In the genomic region with DNA sequence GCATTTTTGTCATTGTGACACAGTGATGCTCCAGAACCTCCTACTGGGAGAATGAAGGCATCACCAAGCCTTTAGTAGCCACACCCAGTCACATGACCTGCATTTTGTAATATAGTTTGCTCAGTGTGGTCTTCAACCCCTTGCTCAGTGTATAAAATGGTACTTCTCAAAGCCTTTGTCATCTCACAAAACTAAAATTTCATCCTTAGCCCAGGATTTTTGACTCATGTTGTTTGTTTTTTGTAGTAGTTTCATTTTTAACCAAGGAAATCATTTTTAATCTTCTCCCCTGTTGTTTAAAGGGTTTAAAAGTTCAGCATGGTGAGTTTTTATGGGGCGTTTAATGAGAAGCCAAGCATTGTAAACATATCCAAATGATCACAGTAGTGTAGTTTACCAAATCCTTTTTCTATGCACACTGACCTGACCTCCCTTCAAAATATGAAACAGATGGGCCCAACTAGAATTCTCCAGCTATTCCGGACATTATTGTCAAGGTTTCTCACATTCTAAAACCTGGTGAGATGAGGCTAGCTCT, we compare ENCODE assay signal across 12 cellular contexts. TPM values are rescaled to one million over a fixed set of nuclear protein-coding genes. Genes with fewer than 3 reads are reported as not detected.
DNase-seq lines count a peak whose midpoint lies in the region; ATAC-seq and TF ChIP-seq lines count a peak whose summit lies in the region.
"Had no signal": no experiment of that assay in that cellular context is flagged by ENCODE, and none has a peak within 500 bp of the region (broad histone marks: within the 10 kb centered on the region; RNA-seq: fewer than 3 reads in every experiment).

No MANE protein-coding gene starts in this region.

- H3K9me3 Mint-ChIP-seq in nephron = no peaks in the 10 kb centered on the region

- H3K36me3 Mint-ChIP-seq in nephron (ENCODE audit: low read depth) = peaks cover 19% of the 10 kb centered on the region

- H3K27me3 Mint-ChIP-seq in nephron (ENCODE audit: low read depth) = no peaks in the 10 kb centered on the region

- peaks cover 43% of the 10 kb centered on the region for H3K4me1 Mint-ChIP-seq in nephron

- no peak overlapping the region for H3K4me3 ChIP-seq in dorsolateral prefrontal cortex

- no peak for ATAC-seq in HG02840 (IDR thresholded peaks at IDR 0.05; ENCODE audit: low FRiP score, unreplicated experiment)

- peak overlapping the region in 57 of 59 donors; percentile 0 to 80 (median 64) for H3K27ac ChIP-seq in dorsolateral prefrontal cortex
- H3K27ac ChIP-seq: HL-60 had no signal

- DNase-seq in AG08395 (ENCODE audit: low spot score) (peak; percentile 34), LHCN-M2 (ENCODE audit: low read depth) (peak; percentile 35), dorsolateral prefrontal cortex (no peak), Kasumi-1 (lab: John Stamatoyannopoulos, UW) (no peak), OCI-M2 (lab: John Stamatoyannopoulos, UW; ENCODE audit: unreplicated experiment) (no peak)
- DNase-seq in stimulated activated CD4-positive, alpha-beta T cell treated with anti-CD3 and anti-CD28 coated beads, Interleukin-1b, Interleukin-23, amount 100 ng/mL, for 48 hours = no peak
- DNase-seq: activated CD8-positive, alpha-beta memory T cell treated with anti-CD3 and anti-CD28 coated beads for 24 hours; foreskin melanocyte; NCI-H1694 treated with DMSO at 0.1 percent for 48 hours had no signal

- peak overlapping the region in 1 of 3 experiments; percentile 8 for H3K4me3 Mint-ChIP-seq in nephron

- intact Hi-C loops in dorsolateral prefrontal cortex (cut with DNase I) = no loop called here

- no peak for TF ChIP-seq CTCF in dorsolateral prefrontal cortex (IDR thresholded peaks at IDR 0.05 in 54 of 56, conservative IDR thresholded peaks at IDR 0.05 in 2 of 56; ENCODE audit: low read depth in 1 of 56, partially characterized antibody in 56 of 56)
- TF ChIP-seq CTCF in nephron (IDR thresholded peaks at IDR 0.05; ENCODE audit: unreplicated experiment in 3 of 3) = no peak

- H3K27ac Mint-ChIP-seq in nephron = peak overlapping the region; percentile 76 to 80 (median 78)

- H3K27me3 ChIP-seq in dorsolateral prefrontal cortex = no peaks in the 10 kb centered on the region

RNA-seq across cellular contexts. Expression of a gene that starts 25.4 kb away (rescaled TPM):
- total RNA-seq in LHCN-M2 (2014; rRNA removed) (5.6 and 8.3 TPM in 2 replicates), dorsolateral prefrontal cortex (100 to 1,000 TPM in 47 of 120 experiments, 10 to 100 TPM in 73; 43.3 to 151 (median 93.9) TPM)
- 2.1 TPM for polyA plus RNA-seq in LHCN-M2 (2012)

Comparison
In these comparisons a context has a peak if more than half of its experiments do, and no peak if none do; other contexts are left out.
1. DNase-seq: peak in AG08395 (single experiment) and LHCN-M2 (single experiment); none in dorsolateral prefrontal cortex (0 of 10), Kasumi-1 (0 of 2), stimulated activated CD4-positive, alpha-beta T cell treated with anti-CD3 and anti-CD28 coated beads, Interleukin-1b, Interleukin-23, amount 100 ng/mL, for 48 hours (single experiment) and OCI-M2 (single experiment).